25 cellular contexts compared by ENCODE assay signal in the genomic region with DNA sequence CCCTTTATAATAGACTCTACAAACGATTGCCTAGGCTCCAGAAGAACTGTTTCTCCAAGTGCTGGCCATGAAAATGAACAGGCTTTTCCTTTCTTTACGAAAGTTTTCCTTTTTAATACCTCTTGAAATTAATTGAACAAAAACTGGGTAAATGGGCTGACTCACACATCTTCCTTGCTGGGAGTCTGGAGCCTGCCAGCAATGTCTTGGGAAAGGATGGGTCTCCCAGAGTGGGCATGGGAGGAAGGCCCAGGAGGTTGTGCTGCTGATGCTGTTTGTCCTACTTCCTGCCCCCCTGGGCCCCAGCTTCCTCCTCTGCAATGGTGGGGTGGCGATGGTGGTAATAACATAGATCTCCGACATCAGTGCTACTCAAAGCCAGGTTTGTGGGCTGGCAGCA.
DNase-seq lines count a peak whose midpoint lies in the region; ATAC-seq and TF ChIP-seq lines count a peak whose summit lies in the region.
"Had no signal": no experiment of that assay in that cellular context is flagged by ENCODE, and none has a peak within 500 bp of the region (broad histone marks: within the 10 kb centered on the region; RNA-seq: fewer than 3 reads in every experiment).

No MANE protein-coding gene starts in this region.

- 90% methylated on average over 3 of the region's 4 CpGs for WGBS in mesenchymal stem cell

- H3K27ac ChIP-seq in A673 (ENCODE audit: low read depth, low read length, poor library complexity, severe bottlenecking) (no peak overlapping the region), GM23338 (ENCODE audit: low read depth) (no peak overlapping the region), mesenchymal stem cell (ENCODE audit: low read length, poor library complexity, severe bottlenecking) (no peak overlapping the region)
- H3K27ac ChIP-seq: HL-60 had no signal

- CTCF ChIA-PET in A673 (lab: Charles Lee), result no interaction called here

- no peak overlapping the region for H2BK15ac ChIP-seq in mesenchymal stem cell (ENCODE audit: low read depth, poor library complexity, severe bottlenecking)

- H3K9ac ChIP-seq in mesenchymal stem cell (ENCODE audit: low read length), result peak overlapping the region; percentile 59

- peaks cover 14% of the 10 kb centered on the region for H3K4me1 Mint-ChIP-seq in GM23338

- H3K9me3 Mint-ChIP-seq in GM23338, result no peaks in the 10 kb centered on the region
- H3K9me3 Mint-ChIP-seq: CD4-positive, alpha-beta memory T cell had no signal

- no peaks in the 10 kb centered on the region for H3K9me2 ChIP-seq in GM23338 (ENCODE audit: insufficient read depth)

- BruUV-seq in A673 (replicated peaks; lab: Mats Ljungman, UMichigan), result no TSS peak

- no peak for TF ChIP-seq POLR2A in erythroblast (IDR thresholded peaks at IDR 0.05; ENCODE audit: low read length)

- H3F3A ChIP-seq in GM23338 (replicated peaks; ENCODE audit: low read depth), result no peaks in the 10 kb centered on the region

- POLR2A ChIA-PET in A673 (lab: Charles Lee; ENCODE audit: low non-redundant PET), result no interaction called here

- intact Hi-C loops in A673 (cut with micrococcal nuclease; ENCODE audit: unreplicated experiment), result no loop called here

- H3K4me1 ChIP-seq in A673 (ENCODE audit: insufficient read depth, low read length, poor library complexity, severe bottlenecking), result peaks cover 40% of the 10 kb centered on the region
- H3K4me1 ChIP-seq in GM23338 (ENCODE audit: insufficient read depth), result peaks cover 14% of the 10 kb centered on the region; the same call in 1 of the 2 replicates
- H3K4me1 ChIP-seq in mesenchymal stem cell (ENCODE audit: control insufficient read depth, insufficient read depth, low read depth, low read length), result peaks cover 19% of the 10 kb centered on the region

- no peak for TF ChIP-seq CTCF in A673 (conservative IDR thresholded peaks at IDR 0.05; ENCODE audit: low read depth, low read length)
- TF ChIP-seq CTCF in GM23338 (conservative IDR thresholded peaks at IDR 0.05; ENCODE audit: low read depth in 2 of 2), result no peak

- peaks cover 6% of the 10 kb centered on the region for H3K27me3 Mint-ChIP-seq in GM23338 (ENCODE audit: insufficient read depth, low read depth, poor library complexity)

- no peak overlapping the region for H2AK5ac ChIP-seq in mesenchymal stem cell (ENCODE audit: low read length, severe bottlenecking)

- H2AFZ ChIP-seq in GM23338 (peak overlapping the region; percentile 49), mesenchymal stem cell (ENCODE audit: low read depth, low read length) (no peak overlapping the region)

- no peak overlapping the region for H3K4me3 Mint-ChIP-seq in GM23338
- H3K4me3 Mint-ChIP-seq: CD4-positive, alpha-beta memory T cell had no signal

- H3K79me2 ChIP-seq in GM23338 (replicated peaks; ENCODE audit: insufficient read depth), result no peaks in the 10 kb centered on the region

- H3K27me3 ChIP-seq in A673 (replicated peaks; ENCODE audit: insufficient read depth, low read depth, low read length, poor library complexity) (no peaks in the 10 kb centered on the region), GM23338 (ENCODE audit: insufficient read depth) (no peaks in the 10 kb centered on the region), mesenchymal stem cell (ENCODE audit: control insufficient read depth in 1 of 2, insufficient read depth in 1 of 2, low read length in 2 of 2) (no peaks in the 10 kb centered on the region)
- H3K27me3 ChIP-seq: BE2C, MG63 had no signal

- no peak overlapping the region for H3K27ac Mint-ChIP-seq in GM23338
- H3K27ac Mint-ChIP-seq: CD4-positive, alpha-beta memory T cell had no signal

- H3K4me2 ChIP-seq in GM23338 (no peak overlapping the region), mesenchymal stem cell (ENCODE audit: low read length, poor library complexity, severe bottlenecking) (no peak overlapping the region)

- H3K14ac ChIP-seq in mesenchymal stem cell (ENCODE audit: low read length in 2 of 2), result no peak overlapping the region

- H2BK120ac ChIP-seq in mesenchymal stem cell (ENCODE audit: low read depth, low read length), result no peak overlapping the region

- H3K4me3 ChIP-seq in A673 (ENCODE audit: low read depth, low read length, poor library complexity, severe bottlenecking), result no peak overlapping the region
- no peak overlapping the region for H3K4me3 ChIP-seq in GM23338
- no peak overlapping the region for H3K4me3 ChIP-seq in mesenchymal stem cell (ENCODE audit: insufficient read depth in 1 of 2, low read depth in 1 of 2, low read length in 2 of 2)
- H3K4me3 ChIP-seq: MG63 had no signal

- H4K91ac ChIP-seq in mesenchymal stem cell (ENCODE audit: low read length), result no peak overlapping the region

- no peak for ATAC-seq in GM23338
- no peak for ATAC-seq in GM21786 (IDR thresholded peaks at IDR 0.05; ENCODE audit: unreplicated experiment)

- H3K79me1 ChIP-seq in mesenchymal stem cell (replicated peaks; ENCODE audit: low read length, poor library complexity, severe bottlenecking), result no peaks in the 10 kb centered on the region

- H3K9me3 ChIP-seq in A673 (ENCODE audit: low read depth, low read length, poor library complexity, severe bottlenecking) (no peaks in the 10 kb centered on the region), mesenchymal stem cell (ENCODE audit: control insufficient read depth, low read length) (no peaks in the 10 kb centered on the region)
- H3K9me3 ChIP-seq: BE2C, MG63 had no signal

- no peak overlapping the region for H3K18ac ChIP-seq in mesenchymal stem cell (ENCODE audit: low read depth in 1 of 2, low read length in 2 of 2)

- no peak overlapping the region for H2BK5ac ChIP-seq in mesenchymal stem cell (ENCODE audit: low read depth, low read length, poor library complexity, severe bottlenecking)

- no peaks in the 10 kb centered on the region for H3K36me3 ChIP-seq in A673 (ENCODE audit: insufficient read depth, low read length, poor library complexity, severe bottlenecking)
- H3K36me3 ChIP-seq in GM23338 (ENCODE audit: insufficient read depth), result no peaks in the 10 kb centered on the region
- no peaks in the 10 kb centered on the region for H3K36me3 ChIP-seq in mesenchymal stem cell (ENCODE audit: control insufficient read depth in 1 of 2, insufficient read depth in 2 of 2, low read depth in 1 of 2, low read length in 2 of 2)
- H3K36me3 ChIP-seq: BE2C, MG63 had no signal

- H4K20me1 ChIP-seq in GM23338 (replicated peaks; ENCODE audit: insufficient read depth), result no peaks in the 10 kb centered on the region

- no peak overlapping the region for H3K23ac ChIP-seq in mesenchymal stem cell (ENCODE audit: low read length in 2 of 2)

- no peaks in the 10 kb centered on the region; the same call in 2 of the 3 replicates for H3K36me3 Mint-ChIP-seq in GM23338 (ENCODE audit: low read depth)
- H3K36me3 Mint-ChIP-seq: CD4-positive, alpha-beta memory T cell had no signal

- DNase-seq in A673 (ENCODE audit: low spot score) (peak; percentile 35), GM23338 (ENCODE audit: low spot score) (no peak), amniotic epithelial cell (ENCODE audit: low read depth) (peak; percentile 11), mesenchymal stem cell (no peak), erythroblast (lab: John Stamatoyannopoulos, UW) (no peak), NCI-H1105 treated with DMSO at 0.1 percent for 48 hours (lab: John Stamatoyannopoulos, UW) (no peak), NCI-H526 treated with DMSO at 0.1 percent for 48 hours (lab: John Stamatoyannopoulos, UW) (no peak)
- DNase-seq: 8988T; BE2C; Calu3; CD4-positive, alpha-beta memory T cell; DMS53; H7; IMR-90; Karpas-422; MG63; NCI-H1092; NCI-H146; NCI-H2029 treated with DMSO at 0.1 percent for 48 hours; NCI-H2171; NCI-H446; OCI-M1; SHP77 had no signal

- H4K8ac ChIP-seq in mesenchymal stem cell (ENCODE audit: low read length), result no peak overlapping the region

- no peak overlapping the region for H2BK12ac ChIP-seq in mesenchymal stem cell (ENCODE audit: low read length in 2 of 2)

- H3K4ac ChIP-seq in mesenchymal stem cell (ENCODE audit: low read depth in 1 of 2, low read length in 2 of 2), result no peak overlapping the region

TF ChIP-seq in GM23338, 12 proteins besides CTCF, POLR2A, EP300 and RAD21:
- TF ChIP-seq POLR2AphosphoS5 (IDR thresholded peaks at IDR 0.05; ENCODE audit: low read depth) (no peak), ZNF114 (CRISPR knock-in tag; IDR thresholded peaks at IDR 0.05) (no peak), STAT1 (IDR thresholded peaks at IDR 0.05; ENCODE audit: unreplicated experiment) (no peak)

Comparison
In these comparisons a context has a peak if more than half of its experiments do, and no peak if none do; other contexts are left out.
1. DNase-seq: peak in A673 (single experiment) and amniotic epithelial cell (single experiment); none in GM23338 (single experiment), mesenchymal stem cell (single experiment), erythroblast (0 of 2), NCI-H1105 treated with DMSO at 0.1 percent for 48 hours (single experiment) and NCI-H526 treated with DMSO at 0.1 percent for 48 hours (single experiment).